Comparison of ENCODE assay signal across 20 cellular contexts in the genomic region with DNA sequence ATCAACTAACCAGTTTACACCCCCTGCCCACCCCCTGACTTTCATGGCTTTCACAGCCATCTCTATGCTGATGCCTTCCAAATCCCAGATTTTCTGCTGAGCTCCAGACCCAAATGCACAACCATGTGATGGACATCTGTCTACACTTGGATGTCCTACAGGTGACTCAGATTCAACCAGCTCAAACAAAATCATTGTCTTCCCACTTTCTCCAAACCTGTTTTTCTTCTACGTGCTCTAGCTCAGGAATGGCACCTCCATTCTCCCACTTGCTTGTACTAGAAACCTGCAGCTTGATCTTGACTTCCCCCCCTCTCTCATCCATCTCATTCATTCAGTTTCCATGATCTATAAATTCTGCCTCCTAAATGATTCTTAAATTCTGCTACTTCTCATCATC. TPM values are rescaled to one million over a fixed set of nuclear protein-coding genes. Genes with fewer than 3 reads are reported as not detected.
DNase-seq lines count a peak whose midpoint lies in the region; ATAC-seq, FAIRE-seq and TF ChIP-seq lines count a peak whose summit lies in the region.
"Had no signal": no experiment of that assay in that cellular context is flagged by ENCODE, and none has a peak within 500 bp of the region (broad histone marks: within the 10 kb centered on the region; RNA-seq: fewer than 3 reads in every experiment).

No MANE protein-coding gene starts in this region.

- H4K20me1 ChIP-seq in PC-9 (ENCODE audit: insufficient read depth): no peaks in the 10 kb centered on the region

- peak overlapping the region; percentile 98 for H3K27ac ChIP-seq in PC-9
- H3K27ac ChIP-seq: C4-2B, HL-60 had no signal

- H2AFZ ChIP-seq in PC-9: no peak overlapping the region

- no peak for ATAC-seq in GM19397 (IDR thresholded peaks at IDR 0.05; ENCODE audit: unreplicated experiment)
- ATAC-seq: K562 had no signal

- no peak overlapping the region for H3K4me3 ChIP-seq in PC-9
- H3K4me3 ChIP-seq in bronchial epithelial cell (ENCODE audit: low read depth, low read length): no peak overlapping the region
- H3K4me3 ChIP-seq: K562 had no signal

- H3K4me1 Mint-ChIP-seq in Calu3 (ENCODE audit: low read depth, unreplicated experiment): peaks cover 74% of the 10 kb centered on the region
- peaks cover 86% of the 10 kb centered on the region for H3K4me1 Mint-ChIP-seq in mesothelial cell of epicardium
- H3K4me1 Mint-ChIP-seq: CD4-positive, alpha-beta memory T cell had no signal

- no peak overlapping the region for H3K4me3 Mint-ChIP-seq in Calu3 (ENCODE audit: low read depth, unreplicated experiment)
- H3K4me3 Mint-ChIP-seq in mesothelial cell of epicardium: no peak overlapping the region
- H3K4me3 Mint-ChIP-seq: CD4-positive, alpha-beta memory T cell; H9 had no signal

- H3K36me3 Mint-ChIP-seq in Calu3 (ENCODE audit: insufficient read depth, unreplicated experiment) (peaks cover 44% of the 10 kb centered on the region), mesothelial cell of epicardium (peaks cover 10% of the 10 kb centered on the region)

- no peaks in the 10 kb centered on the region for H3K27me3 ChIP-seq in PC-9 (ENCODE audit: insufficient read depth, low read depth)
- no peaks in the 10 kb centered on the region for H3K27me3 ChIP-seq in bronchial epithelial cell (ENCODE audit: control insufficient read depth, insufficient read depth, low read length)
- H3K27me3 ChIP-seq: BE2C had no signal

- no peaks in the 10 kb centered on the region for H3K9me2 ChIP-seq in PC-9 (ENCODE audit: insufficient read depth)

- H3K9me3 ChIP-seq in PC-9 (ENCODE audit: insufficient read depth, low read depth): no peaks in the 10 kb centered on the region
- H3K9me3 ChIP-seq: BE2C had no signal

- no peak for FAIRE-seq in bronchial epithelial cell (lab: Jason Lieb, UNC)
- FAIRE-seq: A204.1, G401.6, GM12891, K562 had no signal

- H3K79me2 ChIP-seq in PC-9 (ENCODE audit: low read depth): no peaks in the 10 kb centered on the region

- H3K27ac Mint-ChIP-seq in Calu3 (ENCODE audit: unreplicated experiment) (peak overlapping the region; percentile 21), mesothelial cell of epicardium (peak overlapping the region; percentile 97)
- H3K27ac Mint-ChIP-seq: CD4-positive, alpha-beta memory T cell; H9 had no signal

- BruUV-seq in Calu3 (replicated peaks; lab: Mats Ljungman, UMichigan) (no TSS peak), PC-9 (replicated peaks; lab: Mats Ljungman, UMichigan) (no TSS peak)

- POLR2A ChIA-PET in PC-9 (lab: Charles Lee; ENCODE audit: unreplicated experiment): interaction anchor here (0.5 to 0.7 kb wide), 2 partner anchors 26 to 1518 kb away, joined by 4 read pairs; no protein-coding TSS in a partner anchor

- H3K36me3 ChIP-seq in PC-9 (ENCODE audit: low read depth) (peaks cover 10% of the 10 kb centered on the region), bronchial epithelial cell (ENCODE audit: control insufficient read depth, insufficient read depth, low read length) (no peaks in the 10 kb centered on the region)
- H3K36me3 ChIP-seq: BE2C had no signal

- peaks cover 75% of the 10 kb centered on the region for H3F3A ChIP-seq in PC-9 (ENCODE audit: insufficient read depth, low read depth)

- DNase-seq in Calu3 (no peak), PC-9 (peak; percentile 28 to 91), bronchial epithelial cell (ENCODE audit: low read depth) (peak; percentile 68), mesothelial cell of epicardium (ENCODE audit: low spot score in 2 of 2, unreplicated experiment in 2 of 2) (no peak), AG20443 (ENCODE audit: low spot score) (no peak)
- DNase-seq in activated CD4-positive, alpha-beta T cell treated with anti-CD3 and anti-CD28 coated beads for 48 hours: no peak
- DNase-seq: BE2C; CD4-positive, alpha-beta memory T cell; COR-L47; DMS79 treated with DMSO at 0.1 percent for 48 hours; EL; GOT3; H9 had no signal

- H3K4me1 ChIP-seq in PC-9 (replicated peaks; ENCODE audit: insufficient read depth): peaks cover 100% of the 10 kb centered on the region
- H3K4me1 ChIP-seq: BE2C had no signal

- TF ChIP-seq CTCF in Calu3 (IDR thresholded peaks at IDR 0.05; ENCODE audit: unreplicated experiment): no peak
- TF ChIP-seq CTCF in PC-9 (conservative IDR thresholded peaks at IDR 0.05): no peak
- TF ChIP-seq CTCF in bronchial epithelial cell (IDR thresholded peaks at IDR 0.05; ENCODE audit: insufficient read depth, low read length, severe bottlenecking): no peak
- TF ChIP-seq CTCF in mesothelial cell of epicardium (IDR thresholded peaks at IDR 0.05; ENCODE audit: unreplicated experiment): no peak

- peak overlapping the region; percentile 46 for H3K4me2 ChIP-seq in PC-9

- CTCF ChIA-PET in Calu3 (lab: Charles Lee): interaction anchor here (0.5 to 1.2 kb wide), 4 partner anchors 8 to 43 kb away, joined by 3 to 5 read pairs (median 4); no protein-coding TSS in a partner anchor
- CTCF ChIA-PET in PC-9 (lab: Charles Lee): interaction anchor here (0.9 kb wide), 1 partner anchor 39 kb away, joined by 4 read pairs; no protein-coding TSS in a partner anchor

- intact Hi-C loops in Calu3 (cut with micrococcal nuclease; ENCODE audit: unreplicated experiment): no loop called here
- intact Hi-C loops in PC-9 (cut with micrococcal nuclease; ENCODE audit: unreplicated experiment): no loop called here

- H3K27me3 Mint-ChIP-seq in Calu3 (ENCODE audit: unreplicated experiment): no peaks in the 10 kb centered on the region
- H3K27me3 Mint-ChIP-seq in mesothelial cell of epicardium (ENCODE audit: low read depth): no peaks in the 10 kb centered on the region
- H3K27me3 Mint-ChIP-seq: CD4-positive, alpha-beta memory T cell had no signal

- H3K9me3 Mint-ChIP-seq in Calu3 (ENCODE audit: low read depth, unreplicated experiment) (peaks cover 6% of the 10 kb centered on the region), mesothelial cell of epicardium (no peaks in the 10 kb centered on the region)
- H3K9me3 Mint-ChIP-seq: CD4-positive, alpha-beta memory T cell; H9 had no signal

RNA-seq across cellular contexts. Expression of a gene that starts 34.1 kb away (rescaled TPM):
- total RNA-seq in Calu3 (2022) (1,088 and 1,195 TPM in 2 replicates), PC-9 (2021) (9.3 and 20.5 TPM in 2 replicates), bronchial epithelial cell (2.4 TPM in 1 of 2 replicates, not detected in the other), mesothelial cell of epicardium (48.9 to 53.0 TPM (median 51.9 TPM) in 3 replicates)
- total RNA-seq: CD4-positive, alpha-beta memory T cell; K562 had no signal

RNA-seq across cellular contexts. Expression of a gene that starts 35.5 kb away (rescaled TPM):
- total RNA-seq in Calu3 (2022) (95.8 and 100 TPM in 2 replicates), PC-9 (2021) (31.0 and 38.6 TPM in 2 replicates), bronchial epithelial cell (57.1 and 63.6 TPM in 2 replicates), mesothelial cell of epicardium (30.9 to 32.2 TPM (median 31.5 TPM) in 3 replicates)

Comparison
In these comparisons a context has a peak if more than half of its experiments do, and no peak if none do; other contexts are left out.
1. DNase-seq: peak in PC-9 (2 of 2) and bronchial epithelial cell (single experiment); none in Calu3 (single experiment), mesothelial cell of epicardium (0 of 2), AG20443 (single experiment) and activated CD4-positive, alpha-beta T cell treated with anti-CD3 and anti-CD28 coated beads for 48 hours (single experiment).
2. RNA of a gene that starts 34.1 kb away (total RNA-seq): 1,088 to 1,195 TPM in Calu3; 48.9 to 53.0 TPM in mesothelial cell of epicardium, 9.3 to 20.5 TPM in PC-9 and 2.4 TPM in bronchial epithelial cell; every median in the first group is over 10 times any median in the second.